In genomic region chrX:41084360-41085104, GRCh38 we compare ENCODE assay signal across 8 cellular contexts. TPM values are rescaled to one million over a fixed set of nuclear protein-coding genes. Genes with fewer than 3 reads are reported as not detected.
DNase-seq lines count a peak whose midpoint lies in the region; ATAC-seq and TF ChIP-seq lines count a peak whose summit lies in the region.

No MANE protein-coding gene starts in this region.

- H3K36me3 ChIP-seq in BJ (ENCODE audit: control insufficient read depth, insufficient read depth, low read length) = no peaks in the 10 kb centered on the region
- H3K36me3 ChIP-seq in kidney epithelial cell (ENCODE audit: control insufficient read depth, insufficient read depth, low read length) = no peaks in the 10 kb centered on the region

- no peak for TF ChIP-seq CTCF in BJ (IDR thresholded peaks at IDR 0.05; ENCODE audit: insufficient read depth, low read depth, low read length)
- no peak for TF ChIP-seq CTCF in kidney epithelial cell (IDR thresholded peaks at IDR 0.05; ENCODE audit: insufficient read depth, low read length, poor library complexity, severe bottlenecking)

- CTCF ChIA-PET in BJ (lab: Yijun Ruan, JAX) = no interaction called here

- DNase-seq in BJ (ENCODE audit: low read depth) (peak; percentile 63), GM19240 (ENCODE audit: insufficient read length, low spot score) (peak; percentile 73), NCI-H524 (lab: John Stamatoyannopoulos, UW) (peak; percentile 94 to 97), kidney epithelial cell (ENCODE audit: low read depth) (peak; percentile 69)
- peak; percentile 96 to 100 for DNase-seq in activated CD4-positive, alpha-beta T cell treated with anti-CD3 and anti-CD28 coated beads for 4 hours
- peak; percentile 95 for DNase-seq in stimulated activated CD4-positive, alpha-beta T cell treated with anti-CD3 and anti-CD28 coated beads, Interleukin-15, amount 100 ng/mL, for 24 hours

- POLR2A ChIA-PET in BJ (lab: Charles Lee) = interaction anchor here (0.6 kb wide), 2 partner anchors 58 to 101 kb away, joined by 4 to 6 read pairs; no protein-coding TSS in a partner anchor

- H3K27me3 ChIP-seq in BJ (ENCODE audit: control insufficient read depth, insufficient read depth, low read length) (no peaks in the 10 kb centered on the region), kidney epithelial cell (ENCODE audit: control insufficient read depth, insufficient read depth, low read length) (no peaks in the 10 kb centered on the region)

- peak; percentile 51 for ATAC-seq in HG03457 (IDR thresholded peaks at IDR 0.05; ENCODE audit: unreplicated experiment)

- peak overlapping the region; percentile 99 for H3K27ac ChIP-seq in cingulate gyrus (ENCODE audit: low read depth, low read length)

- peak overlapping the region; percentile 73 for H3K4me3 ChIP-seq in BJ (ENCODE audit: low read depth, low read length)
- H3K4me3 ChIP-seq in kidney epithelial cell (ENCODE audit: low read depth, low read length) = peak overlapping the region; percentile 65

RNA-seq across cellular contexts. Expression of gene USP9X, which starts 0.7 kb away (rescaled TPM):
- 18.9 and 37.1 TPM in 2 replicates for polyA plus RNA-seq in BJ (2011; rRNA removed)
- 108 and 139 TPM in 2 replicates for polyA minus RNA-seq in BJ (2011; rRNA and poly(A)+ RNA removed)
- total RNA-seq in kidney epithelial cell = 53.7 and 56.3 TPM in 2 replicates

Comparison
In these comparisons a context has a peak if more than half of its experiments do, and no peak if none do; other contexts are left out.
1. Peak in every context shown above with its lines: DNase-seq, ATAC-seq, H3K4me3 ChIP-seq and H3K27ac ChIP-seq.